Comparison of ENCODE assay signal across 1 cellular context in the genomic region with DNA sequence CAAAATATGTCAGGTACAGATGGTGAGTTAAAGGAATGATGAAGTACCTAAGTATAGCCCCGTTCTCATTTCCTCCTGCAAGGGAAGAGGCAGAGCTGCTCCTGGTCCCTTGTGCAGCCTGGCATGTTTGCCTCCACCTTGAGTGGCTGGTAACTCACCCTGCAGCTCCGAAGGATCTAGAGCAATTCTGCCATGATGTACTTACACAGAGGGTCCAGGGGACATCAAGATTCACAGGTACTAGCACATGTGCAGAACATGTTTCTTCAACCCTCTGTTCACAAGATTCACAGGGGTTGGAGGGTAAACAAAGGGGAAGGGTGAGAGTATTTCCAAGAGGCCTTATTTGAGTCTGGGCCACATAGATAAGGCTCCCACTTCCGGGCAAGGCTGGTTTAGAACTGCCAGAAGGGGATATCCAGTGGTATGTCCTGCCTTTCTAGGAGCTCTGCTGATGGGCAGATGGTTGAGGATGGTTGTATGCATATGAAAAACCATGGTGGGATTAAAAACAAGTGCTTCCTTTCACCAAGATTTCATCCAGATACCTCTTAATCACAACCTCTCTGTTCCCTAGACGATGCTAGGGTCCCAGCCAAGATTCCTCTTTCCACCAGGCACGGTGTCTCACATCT.
TF ChIP-seq lines count a peak whose summit lies in the region.

No MANE protein-coding gene starts in this region.

TF ChIP-seq in K562, 482 proteins besides CTCF, POLR2A, EP300 and RAD21 (continued from another document and continues in another):
- TF ChIP-seq, protein P1, sequence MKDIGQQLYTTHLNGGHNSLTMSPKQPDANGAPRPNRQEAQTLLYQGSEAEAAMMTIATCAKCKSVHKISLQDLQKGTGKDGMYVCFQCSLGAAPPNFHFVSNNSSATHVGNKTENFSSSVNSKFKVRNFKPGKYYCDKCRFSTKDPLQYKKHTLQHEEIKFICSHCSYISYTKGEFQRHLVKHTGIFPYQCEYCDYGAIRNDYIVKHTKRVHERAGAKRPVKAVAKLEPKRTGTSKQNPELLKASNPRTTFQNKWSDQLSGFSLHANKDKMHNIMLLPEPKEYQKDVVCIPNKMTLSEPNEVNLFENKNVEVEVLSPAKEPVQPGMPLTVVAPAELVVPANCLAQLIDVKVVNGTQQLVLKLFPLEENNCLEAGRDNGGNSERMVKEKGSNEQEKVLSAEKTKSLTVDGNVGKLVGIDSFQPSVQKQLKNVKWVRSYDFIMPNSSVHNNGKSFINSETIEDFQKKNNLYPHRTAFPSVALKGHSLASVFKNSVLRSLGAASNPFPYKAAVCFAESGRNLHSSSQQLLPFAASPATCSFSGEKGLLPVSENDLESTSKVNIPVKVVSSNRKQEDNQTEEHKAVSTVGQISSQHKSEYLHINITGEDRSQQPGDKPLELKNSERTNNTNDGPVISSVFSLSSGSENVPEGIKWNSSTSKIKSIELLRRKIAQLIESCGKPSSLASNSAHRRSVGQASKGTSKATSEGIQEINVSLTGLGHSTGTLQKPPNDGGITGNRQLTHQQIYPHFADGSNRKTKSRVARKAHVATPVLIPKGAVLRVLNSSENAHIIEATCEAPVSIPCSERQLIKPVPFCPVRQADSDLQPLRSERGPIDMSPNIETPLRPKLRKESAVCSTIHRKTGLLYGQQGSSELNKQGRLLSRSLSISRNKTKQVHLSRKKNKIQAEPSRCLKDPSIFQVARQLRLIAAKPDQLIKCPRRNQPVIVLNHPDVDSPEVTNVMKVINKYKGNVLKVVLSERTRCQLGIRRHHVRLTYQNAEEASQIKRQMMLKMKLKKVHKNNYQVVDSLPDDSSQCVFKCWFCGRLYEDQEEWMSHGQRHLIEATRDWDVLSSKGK (CRISPR knock-in tag; IDR thresholded peaks at IDR 0.05), result no peak
- TF ChIP-seq GMEB1 (CRISPR knock-in tag; IDR thresholded peaks at IDR 0.05) (no peak), SMC3 (conservative IDR thresholded peaks at IDR 0.05; ENCODE audit: insufficient read depth, low read depth, low read length) (no peak), ATF7 (IDR thresholded peaks at IDR 0.05) (peak; percentile 75), PHTF2 (CRISPR knock-in tag; IDR thresholded peaks at IDR 0.05) (no peak), MEF2A (IDR thresholded peaks at IDR 0.05; ENCODE audit: control insufficient read depth, low read depth, low read length) (no peak), GABPB1 (CRISPR knock-in tag; IDR thresholded peaks at IDR 0.05) (peak; percentile 40; the same call in 1 of the 2 replicates), HNRNPH1 (optimal IDR thresholded peaks at IDR 0.05; ENCODE audit: low read depth, low read length) (no peak), RBM39 (optimal IDR thresholded peaks at IDR 0.05; ENCODE audit: low read depth, low read length) (no peak), RFX5 (IDR thresholded peaks at IDR 0.05; ENCODE audit: low read depth, low read length) (no peak), SMARCB1 (IDR thresholded peaks at IDR 0.05; ENCODE audit: insufficient read length, low read depth) (no peak), YBX1 (IDR thresholded peaks at IDR 0.05) (no peak), RBM14 (IDR thresholded peaks at IDR 0.05; ENCODE audit: borderline replicate concordance, insufficient read depth, low read depth, low read length) (no peak), L3MBTL2 (IDR thresholded peaks at IDR 0.05) (peak; percentile 96), NFRKB (IDR thresholded peaks at IDR 0.05; ENCODE audit: low read depth) (0 out of 2 replicates have a peak, but pooled peaks have one; percentile 46), RBBP5 (IDR thresholded peaks at IDR 0.05; ENCODE audit: borderline replicate concordance, insufficient read depth, low read length, poor library complexity, severe bottlenecking) (peak; percentile 48), DIDO1 (tag; IDR thresholded peaks at IDR 0.05; ENCODE audit: low read depth) (no peak), BRF1 (IDR thresholded peaks at IDR 0.05; ENCODE audit: borderline replicate concordance, extremely low read depth, insufficient read length) (no peak), CHD1 (IDR thresholded peaks at IDR 0.05; ENCODE audit: low read length) (no peak), NRF1 (conservative IDR thresholded peaks at IDR 0.05 in 1 of 2, IDR thresholded peaks at IDR 0.05 in 1 of 2) (peak; percentile 70 to 76), ZNF318 (IDR thresholded peaks at IDR 0.05; ENCODE audit: borderline replicate concordance in 1 of 2, low read depth in 1 of 2) (no peak), NFIC (IDR thresholded peaks at IDR 0.05) (peak; percentile 82), ZNF583 (CRISPR knock-in tag; IDR thresholded peaks at IDR 0.05) (no peak), PML (IDR thresholded peaks at IDR 0.05; ENCODE audit: low read length) (peak; percentile 93), TCF7L2 (IDR thresholded peaks at IDR 0.05; ENCODE audit: low read depth, low read length) (no peak), ZNF282 (CRISPR knock-in tag; IDR thresholded peaks at IDR 0.05) (no peak), RERE (CRISPR knock-in tag; IDR thresholded peaks at IDR 0.05; ENCODE audit: borderline replicate concordance) (no peak)
- TF ChIP-seq, protein P2, sequence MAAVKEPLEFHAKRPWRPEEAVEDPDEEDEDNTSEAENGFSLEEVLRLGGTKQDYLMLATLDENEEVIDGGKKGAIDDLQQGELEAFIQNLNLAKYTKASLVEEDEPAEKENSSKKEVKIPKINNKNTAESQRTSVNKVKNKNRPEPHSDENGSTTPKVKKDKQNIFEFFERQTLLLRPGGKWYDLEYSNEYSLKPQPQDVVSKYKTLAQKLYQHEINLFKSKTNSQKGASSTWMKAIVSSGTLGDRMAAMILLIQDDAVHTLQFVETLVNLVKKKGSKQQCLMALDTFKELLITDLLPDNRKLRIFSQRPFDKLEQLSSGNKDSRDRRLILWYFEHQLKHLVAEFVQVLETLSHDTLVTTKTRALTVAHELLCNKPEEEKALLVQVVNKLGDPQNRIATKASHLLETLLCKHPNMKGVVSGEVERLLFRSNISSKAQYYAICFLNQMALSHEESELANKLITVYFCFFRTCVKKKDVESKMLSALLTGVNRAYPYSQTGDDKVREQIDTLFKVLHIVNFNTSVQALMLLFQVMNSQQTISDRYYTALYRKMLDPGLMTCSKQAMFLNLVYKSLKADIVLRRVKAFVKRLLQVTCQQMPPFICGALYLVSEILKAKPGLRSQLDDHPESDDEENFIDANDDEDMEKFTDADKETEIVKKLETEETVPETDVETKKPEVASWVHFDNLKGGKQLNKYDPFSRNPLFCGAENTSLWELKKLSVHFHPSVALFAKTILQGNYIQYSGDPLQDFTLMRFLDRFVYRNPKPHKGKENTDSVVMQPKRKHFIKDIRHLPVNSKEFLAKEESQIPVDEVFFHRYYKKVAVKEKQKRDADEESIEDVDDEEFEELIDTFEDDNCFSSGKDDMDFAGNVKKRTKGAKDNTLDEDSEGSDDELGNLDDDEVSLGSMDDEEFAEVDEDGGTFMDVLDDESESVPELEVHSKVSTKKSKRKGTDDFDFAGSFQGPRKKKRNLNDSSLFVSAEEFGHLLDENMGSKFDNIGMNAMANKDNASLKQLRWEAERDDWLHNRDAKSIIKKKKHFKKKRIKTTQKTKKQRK (IDR thresholded peaks at IDR 0.05; ENCODE audit: borderline replicate concordance, low read depth, low read length), result no peak
- TF ChIP-seq, protein P3, sequence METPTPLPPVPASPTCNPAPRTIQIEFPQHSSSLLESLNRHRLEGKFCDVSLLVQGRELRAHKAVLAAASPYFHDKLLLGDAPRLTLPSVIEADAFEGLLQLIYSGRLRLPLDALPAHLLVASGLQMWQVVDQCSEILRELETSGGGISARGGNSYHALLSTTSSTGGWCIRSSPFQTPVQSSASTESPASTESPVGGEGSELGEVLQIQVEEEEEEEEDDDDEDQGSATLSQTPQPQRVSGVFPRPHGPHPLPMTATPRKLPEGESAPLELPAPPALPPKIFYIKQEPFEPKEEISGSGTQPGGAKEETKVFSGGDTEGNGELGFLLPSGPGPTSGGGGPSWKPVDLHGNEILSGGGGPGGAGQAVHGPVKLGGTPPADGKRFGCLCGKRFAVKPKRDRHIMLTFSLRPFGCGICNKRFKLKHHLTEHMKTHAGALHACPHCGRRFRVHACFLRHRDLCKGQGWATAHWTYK (CRISPR knock-in tag; IDR thresholded peaks at IDR 0.05), result 0 out of 2 replicates have a peak, but pooled peaks have one; percentile 53
